In genomic region chr9:3672399-3672798, GRCh38 we compare ENCODE assay signal across 8 cellular contexts.
"Had no signal": no experiment of that assay in that cellular context is flagged by ENCODE, and none has a peak within 500 bp of the region (broad histone marks: within the 10 kb centered on the region; RNA-seq: fewer than 3 reads in every experiment).

No MANE protein-coding gene starts in this region.

- DNase-seq: GDM1, GF-D8 had no signal

- FAIRE-seq: G401.6, GM12878, GM12891, GM12892, GM18507, GM19239 had no signal

- H3K4me3 ChIP-seq: GM12878 had no signal

- ATAC-seq: GM12878 had no signal
